In genomic region chr13:26299168-26299788, GRCh38 we compare ENCODE assay signal across 3 cellular contexts.
TF ChIP-seq lines count a peak whose summit lies in the region.

No MANE protein-coding gene starts in this region.

TF ChIP-seq in A549, 52 proteins besides CTCF, POLR2A, EP300 and RAD21 (continued from another document):
- no peak for TF ChIP-seq GATA3 (IDR thresholded peaks at IDR 0.05; ENCODE audit: borderline replicate concordance)
- TF ChIP-seq PBX3 (IDR thresholded peaks at IDR 0.05): no peak
- no peak for TF ChIP-seq HOXB5 (CRISPR knock-in tag; IDR thresholded peaks at IDR 0.05)
- no peak for TF ChIP-seq CHD4 (IDR thresholded peaks at IDR 0.05; ENCODE audit: borderline replicate concordance)
- no peak for TF ChIP-seq CHD2 (IDR thresholded peaks at IDR 0.05; ENCODE audit: low read length, partially characterized antibody)
- no peak for TF ChIP-seq ATOH8 (CRISPR knock-in tag; IDR thresholded peaks at IDR 0.05; ENCODE audit: low read depth)
- no peak for TF ChIP-seq HDAC2 (IDR thresholded peaks at IDR 0.05)
- no peak for TF ChIP-seq HEYL (CRISPR knock-in tag; IDR thresholded peaks at IDR 0.05)
- no peak for TF ChIP-seq POLR2AphosphoS2 (conservative IDR thresholded peaks at IDR 0.05; ENCODE audit: low read length)
- no peak for TF ChIP-seq RCOR1 (IDR thresholded peaks at IDR 0.05; ENCODE audit: low read depth, low read length)
- no peak for TF ChIP-seq NR3C1 (IDR thresholded peaks at IDR 0.05)
- no peak for TF ChIP-seq RFX5 (IDR thresholded peaks at IDR 0.05)
- no peak for TF ChIP-seq FOXS1 (CRISPR knock-in tag; IDR thresholded peaks at IDR 0.05)
- no peak for TF ChIP-seq RARB (CRISPR knock-in tag; IDR thresholded peaks at IDR 0.05)
- no peak for TF ChIP-seq CEBPB (IDR thresholded peaks at IDR 0.05)
- TF ChIP-seq HOXA7 (CRISPR knock-in tag; IDR thresholded peaks at IDR 0.05): no peak
- no peak for TF ChIP-seq SREBF2 (IDR thresholded peaks at IDR 0.05)
- no peak for TF ChIP-seq JUNB (IDR thresholded peaks at IDR 0.05)
TF ChIP-seq in A549: peak in this region for 0.

TF ChIP-seq in IMR-90, 13 proteins besides CTCF, POLR2A, EP300 and RAD21:
- TF ChIP-seq ELK1 (IDR thresholded peaks at IDR 0.05; ENCODE audit: borderline replicate concordance, low read depth, low read length): no peak
- no peak for TF ChIP-seq SMC3 (IDR thresholded peaks at IDR 0.05; ENCODE audit: low read depth, low read length)
- TF ChIP-seq CEBPB (IDR thresholded peaks at IDR 0.05; ENCODE audit: low read depth, low read length): no peak
- no peak for TF ChIP-seq RFX5 (IDR thresholded peaks at IDR 0.05; ENCODE audit: low read depth, low read length)
- no peak for TF ChIP-seq USF2 (IDR thresholded peaks at IDR 0.05; ENCODE audit: low read depth, low read length)
- TF ChIP-seq NFE2L2 (IDR thresholded peaks at IDR 0.05; ENCODE audit: low read depth, low read length): no peak
- TF ChIP-seq BHLHE40 (IDR thresholded peaks at IDR 0.05; ENCODE audit: low read depth, low read length): no peak
- TF ChIP-seq FOS (IDR thresholded peaks at IDR 0.05; ENCODE audit: low read depth, low read length): no peak

TF ChIP-seq in neural cell, 6 proteins besides CTCF, POLR2A, EP300 and RAD21:
- TF ChIP-seq REST (IDR thresholded peaks at IDR 0.05; ENCODE audit: borderline replicate concordance): no peak
TF ChIP-seq in neural cell: peak in this region for 0.
